In the genomic region with DNA sequence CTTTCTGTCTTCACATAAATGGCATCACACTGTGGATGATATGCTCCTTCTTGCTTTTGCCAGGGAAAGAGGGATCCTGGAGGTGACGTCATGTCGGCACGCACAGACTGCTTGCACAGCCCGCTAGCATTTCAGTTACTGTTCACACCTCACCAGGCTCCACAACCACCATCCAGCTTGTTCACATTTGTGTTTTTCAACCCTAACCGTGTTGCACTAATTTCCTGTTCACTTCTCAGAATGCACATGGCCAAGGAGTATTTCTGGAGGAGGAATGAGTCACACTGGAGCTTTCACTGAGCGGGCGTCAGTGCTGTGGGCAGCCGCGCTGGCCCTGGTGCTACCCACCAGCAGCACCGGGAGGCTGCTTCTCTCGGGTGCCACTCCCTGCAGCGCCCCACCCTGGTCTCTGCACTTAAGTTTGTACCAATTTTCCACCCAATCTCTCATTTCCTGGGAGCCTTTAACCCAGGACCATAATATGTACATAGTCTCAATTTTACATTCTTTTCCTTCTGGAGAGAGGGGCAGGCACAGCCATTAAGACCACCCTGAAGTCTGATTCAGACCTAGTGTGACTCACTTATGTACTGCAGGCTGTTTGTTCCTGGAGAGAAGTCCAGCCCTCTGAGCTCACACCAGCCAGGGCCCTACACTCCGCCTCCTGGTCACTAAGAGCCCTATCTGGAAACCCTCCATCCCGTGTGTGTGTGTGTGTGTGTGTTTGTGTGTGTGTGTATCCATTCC, we compare ENCODE assay signal across 9 cellular contexts.
A peak's percentile ranks its signal among the peaks of the same experiment; 100 is the strongest.
DNase-seq lines count a peak whose midpoint lies in the region; TF ChIP-seq lines count a peak whose summit lies in the region.
"Had no signal": no experiment of that assay in that cellular context is flagged by ENCODE, and none has a peak within 500 bp of the region (broad histone marks: within the 10 kb centered on the region; RNA-seq: fewer than 3 reads in every experiment).

No MANE protein-coding gene starts in this region.

- H3K9me3 ChIP-seq in thymus (ENCODE audit: control insufficient read depth), result no peaks in the 10 kb centered on the region

- H3K27ac ChIP-seq in thymus (ENCODE audit: low read depth), result peak overlapping the region; percentile 60
- H3K27ac ChIP-seq: 22Rv1 had no signal

- CTCF ChIA-PET in activated CD4-positive, alpha-beta memory T cell treated with anti-CD3 and anti-CD28 coated beads for 36 hours (lab: Charles Lee), result interaction anchor here (0.8 to 9.9 kb wide), 9 partner anchors 14 to 144 kb away, joined by 3 to 63 read pairs (median 8); partner anchors contain the start of gene MBP

- H3K27me3 Mint-ChIP-seq in activated CD4-positive, alpha-beta memory T cell treated with anti-CD3 and anti-CD28 coated beads for 36 hours, result no peaks in the 10 kb centered on the region
- H3K27me3 Mint-ChIP-seq in endothelial cell (ENCODE audit: unreplicated experiment), result no peaks in the 10 kb centered on the region
- H3K27me3 Mint-ChIP-seq in nephron (ENCODE audit: low read depth), result no peaks in the 10 kb centered on the region

- H3K4me3 Mint-ChIP-seq in activated CD4-positive, alpha-beta memory T cell treated with anti-CD3 and anti-CD28 coated beads for 36 hours, result peak overlapping the region; percentile 54
- H3K4me3 Mint-ChIP-seq in endothelial cell (ENCODE audit: unreplicated experiment) (no peak overlapping the region), nephron (no peak overlapping the region)

- TF ChIP-seq CTCF in endothelial cell (IDR thresholded peaks at IDR 0.05; ENCODE audit: unreplicated experiment) (no peak), nephron (IDR thresholded peaks at IDR 0.05; ENCODE audit: unreplicated experiment in 3 of 3) (no peak)

- intact Hi-C loops in activated CD4-positive, alpha-beta memory T cell treated with anti-CD3 and anti-CD28 coated beads for 36 hours (cut with micrococcal nuclease), result loop anchor here (1.0 to 10.0 kb wide), 7 partner anchors 13 to 693 kb away; partner anchors contain the start of gene ZNF236

- peaks cover 18% of the 10 kb centered on the region for H3K4me1 ChIP-seq in thymus (ENCODE audit: control insufficient read depth, insufficient read depth, low read length)

- DNase-seq in SKM-1 (lab: John Stamatoyannopoulos, UW; ENCODE audit: unreplicated experiment) (peak; percentile 14), SKM-1 treated with dmso at 0.1 percent for 144 hours (lab: John Stamatoyannopoulos, UW; ENCODE audit: unreplicated experiment) (no peak), LHCN-M2 (ENCODE audit: low read depth) (peak; percentile 88), endothelial cell (ENCODE audit: low spot score) (no peak), NCI-H1048 (lab: John Stamatoyannopoulos, UW) (no peak)
- peak; percentile 83 for DNase-seq in activated CD4-positive, alpha-beta memory T cell treated with anti-CD3 and anti-CD28 coated beads for 36 hours

- peak overlapping the region; percentile 91 for H3K27ac Mint-ChIP-seq in activated CD4-positive, alpha-beta memory T cell treated with anti-CD3 and anti-CD28 coated beads for 36 hours
- H3K27ac Mint-ChIP-seq in endothelial cell (ENCODE audit: unreplicated experiment) (peak overlapping the region; percentile 13), nephron (peak overlapping the region; percentile 23 to 82 (median 78))

- no peaks in the 10 kb centered on the region for H3K9me3 Mint-ChIP-seq in activated CD4-positive, alpha-beta memory T cell treated with anti-CD3 and anti-CD28 coated beads for 36 hours
- H3K9me3 Mint-ChIP-seq in endothelial cell (ENCODE audit: unreplicated experiment), result no peaks in the 10 kb centered on the region
- H3K9me3 Mint-ChIP-seq in nephron, result no peaks in the 10 kb centered on the region

- peaks cover 100% of the 10 kb centered on the region for H3K4me1 Mint-ChIP-seq in activated CD4-positive, alpha-beta memory T cell treated with anti-CD3 and anti-CD28 coated beads for 36 hours (ENCODE audit: low read depth)
- H3K4me1 Mint-ChIP-seq in endothelial cell (ENCODE audit: unreplicated experiment), result peaks cover 8% of the 10 kb centered on the region
- peaks cover 58% of the 10 kb centered on the region for H3K4me1 Mint-ChIP-seq in nephron

- WGBS in thymus, result 45% methylated on average over 14 of the region's 14 CpGs

- H3K36me3 ChIP-seq in thymus (ENCODE audit: control insufficient read depth, insufficient read depth), result no peaks in the 10 kb centered on the region

- H3K27me3 ChIP-seq in thymus (ENCODE audit: control insufficient read depth, insufficient read depth), result no peaks in the 10 kb centered on the region

- POLR2A ChIA-PET in activated CD4-positive, alpha-beta memory T cell treated with anti-CD3 and anti-CD28 coated beads for 36 hours (lab: Charles Lee), result interaction anchor here (0.9 to 6.1 kb wide), 11 partner anchors 11 to 64 kb away, joined by 3 to 68 read pairs (median 7); no protein-coding TSS in a partner anchor

- H3K36me3 Mint-ChIP-seq in activated CD4-positive, alpha-beta memory T cell treated with anti-CD3 and anti-CD28 coated beads for 36 hours, result peaks cover 45% of the 10 kb centered on the region
- H3K36me3 Mint-ChIP-seq in endothelial cell (ENCODE audit: low read depth, unreplicated experiment) (peaks cover 4% of the 10 kb centered on the region), nephron (ENCODE audit: low read depth) (no peaks in the 10 kb centered on the region)

- no peak overlapping the region for H3K4me3 ChIP-seq in thymus (ENCODE audit: low read length)

Comparison
In these comparisons a context has a peak if more than half of its experiments do, and no peak if none do; other contexts are left out.
1. DNase-seq: peak in SKM-1 (single experiment), LHCN-M2 (single experiment) and activated CD4-positive, alpha-beta memory T cell treated with anti-CD3 and anti-CD28 coated beads for 36 hours (single experiment); none in SKM-1 treated with dmso at 0.1 percent for 144 hours (single experiment), endothelial cell (single experiment) and NCI-H1048 (single experiment).
2. H3K27ac Mint-ChIP-seq: peak in every context shown above with its lines; median percentile 91 in activated CD4-positive, alpha-beta memory T cell treated with anti-CD3 and anti-CD28 coated beads for 36 hours; 78 in nephron; 13 in endothelial cell.